21 cellular contexts compared by ENCODE assay signal in genomic region chr2:112189001-112189556, GRCh38. TPM values are rescaled to one million over a fixed set of nuclear protein-coding genes. Genes with fewer than 3 reads are reported as not detected.
DNase-seq lines count a peak whose midpoint lies in the region; ATAC-seq and TF ChIP-seq lines count a peak whose summit lies in the region.
"Had no signal": no experiment of that assay in that cellular context is flagged by ENCODE, and none has a peak within 500 bp of the region (broad histone marks: within the 10 kb centered on the region; RNA-seq: fewer than 3 reads in every experiment).

No MANE protein-coding gene starts in this region.

- peak overlapping the region; percentile 77 for H3K4me3 ChIP-seq in CD4-positive, CD25-positive, alpha-beta regulatory T cell (ENCODE audit: low read depth, low read length)
- H3K4me3 ChIP-seq in CD8-positive, alpha-beta T cell (ENCODE audit: low read depth, low read length) = no peak overlapping the region
- no peak overlapping the region for H3K4me3 ChIP-seq in MM.1S (ENCODE audit: low read length)
- H3K4me3 ChIP-seq: left lung, MG63, mucosa of descending colon, right atrium auricular region had no signal

- H3K9me2 ChIP-seq in MM.1S (replicated peaks; ENCODE audit: insufficient read depth, low read length) = no peaks in the 10 kb centered on the region

- H3K36me3 ChIP-seq in CD4-positive, CD25-positive, alpha-beta regulatory T cell (ENCODE audit: control insufficient read depth, insufficient read depth, low read length) = peaks cover 20% of the 10 kb centered on the region
- H3K36me3 ChIP-seq in CD8-positive, alpha-beta T cell (ENCODE audit: insufficient read depth, low read length) = no peaks in the 10 kb centered on the region
- H3K36me3 ChIP-seq in MM.1S (replicated peaks; ENCODE audit: insufficient read depth, low read length) = no peaks in the 10 kb centered on the region
- H3K36me3 ChIP-seq: BE2C, left lung, MG63, right atrium auricular region had no signal

- no peak overlapping the region for H3K9ac ChIP-seq in MM.1S (ENCODE audit: low read length)

- POLR2A ChIA-PET in CD8-positive, alpha-beta T cell (lab: Charles Lee) = interaction anchor here (0.6 to 1.2 kb wide), 6 partner anchors 9 to 292 kb away, joined by 3 to 4 read pairs (median 3); partner anchors contain the start of genes ZC3H6 and ZC3H8

- peak overlapping the region in 3 of 4 donors; percentile 58 to 80 (median 72) for H3K4me3 Mint-ChIP-seq in CD4-positive, CD25-positive, alpha-beta regulatory T cell
- H3K4me3 Mint-ChIP-seq in CD8-positive, alpha-beta T cell = peak overlapping the region; percentile 59
- peak overlapping the region; percentile 31 for H3K4me3 Mint-ChIP-seq in activated T-helper 1 cell treated with anti-CD3 and anti-CD28 coated beads, Interleukin-12 subunit alpha, Interleukin-12 subunit beta, Interleukin-2, Interleukin-4 antibody, amounts not matched to agents 30 ng/mL and 10 ng/mL and 1 ng/mL, durations not matched to agents 14 hours and 24 hours and 36 hours
- H3K4me3 Mint-ChIP-seq in memory B cell = no peak overlapping the region

- H3K4me2 ChIP-seq in MM.1S (ENCODE audit: low read depth, low read length) = no peak overlapping the region

- ATAC-seq in CD4-positive, CD25-positive, alpha-beta regulatory T cell (ENCODE audit: low read depth in 2 of 2) = no peak
- ATAC-seq in CD8-positive, alpha-beta T cell = no peak
- ATAC-seq in memory B cell (ENCODE audit: low read depth) = no peak
- ATAC-seq in HG02798 (IDR thresholded peaks at IDR 0.05; ENCODE audit: poor library complexity, unreplicated experiment) = no peak
- ATAC-seq: HepG2 had no signal

- H3K27ac Mint-ChIP-seq in CD4-positive, CD25-positive, alpha-beta regulatory T cell = peak overlapping the region; percentile 92 to 99 (median 98)
- peak overlapping the region; percentile 100 for H3K27ac Mint-ChIP-seq in CD8-positive, alpha-beta T cell
- peak overlapping the region; percentile 94 for H3K27ac Mint-ChIP-seq in activated T-helper 1 cell treated with anti-CD3 and anti-CD28 coated beads, Interleukin-12 subunit alpha, Interleukin-12 subunit beta, Interleukin-2, Interleukin-4 antibody, amounts not matched to agents 30 ng/mL and 10 ng/mL and 1 ng/mL, durations not matched to agents 14 hours and 24 hours and 36 hours
- H3K27ac Mint-ChIP-seq in memory B cell = peak overlapping the region; percentile 89

- peaks cover 25% of the 10 kb centered on the region for H3K36me3 Mint-ChIP-seq in CD4-positive, CD25-positive, alpha-beta regulatory T cell
- H3K36me3 Mint-ChIP-seq in CD8-positive, alpha-beta T cell = no peaks in the 10 kb centered on the region
- H3K36me3 Mint-ChIP-seq in activated T-helper 1 cell treated with anti-CD3 and anti-CD28 coated beads, Interleukin-12 subunit alpha, Interleukin-12 subunit beta, Interleukin-2, Interleukin-4 antibody, amounts not matched to agents 30 ng/mL and 10 ng/mL and 1 ng/mL, durations not matched to agents 14 hours and 24 hours and 36 hours (ENCODE audit: low read depth) = peaks cover 52% of the 10 kb centered on the region
- H3K36me3 Mint-ChIP-seq in memory B cell = no peaks in the 10 kb centered on the region

- H3K79me2 ChIP-seq in MM.1S (ENCODE audit: low read length) = no peaks in the 10 kb centered on the region

- H3K27ac ChIP-seq in CD4-positive, CD25-positive, alpha-beta regulatory T cell (ENCODE audit: insufficient read depth, low read length, poor library complexity, severe bottlenecking) = peak overlapping the region; percentile 92
- H3K27ac ChIP-seq in CD8-positive, alpha-beta T cell (ENCODE audit: low read depth, low read length) = peak overlapping the region; percentile 72
- no peak overlapping the region for H3K27ac ChIP-seq in MM.1S (ENCODE audit: low read length)
- H3K27ac ChIP-seq: left lung, right atrium auricular region, RWPE1 had no signal

- no peaks in the 10 kb centered on the region for H3K9me3 ChIP-seq in CD4-positive, CD25-positive, alpha-beta regulatory T cell (ENCODE audit: control insufficient read depth in 2 of 2, low read length in 2 of 2)
- no peaks in the 10 kb centered on the region for H3K9me3 ChIP-seq in CD8-positive, alpha-beta T cell (ENCODE audit: low read length)
- H3K9me3 ChIP-seq in MM.1S (replicated peaks; ENCODE audit: insufficient read depth, low read length) = no peaks in the 10 kb centered on the region
- H3K9me3 ChIP-seq: BE2C, left lung, MG63, mucosa of descending colon, right atrium auricular region had no signal

- intact Hi-C loops in CD8-positive, alpha-beta T cell (cut with DNase I, micrococcal nuclease) = loop anchor here (2.0 to 10.0 kb wide), 5 partner anchors 66 to 986 kb away; partner anchors contain the start of genes TMEM87B (in 2 of the 2), CHCHD5 (in 1 of the 2), POLR1B (in 1 of the 2) and PSD4 (in 1 of the 2)
- intact Hi-C loops in activated T-helper 1 cell treated with anti-CD3 and anti-CD28 coated beads, Interleukin-12 subunit alpha, Interleukin-12 subunit beta, Interleukin-2, Interleukin-4 antibody, amounts not matched to agents 30 ng/mL and 10 ng/mL and 1 ng/mL, durations not matched to agents 14 hours and 24 hours and 36 hours (cut with micrococcal nuclease) = loop anchor here (2.0 to 10.0 kb wide), 8 partner anchors 16 to 393 kb away; partner anchors contain the start of genes ANAPC1, CHCHD5, POLR1B and TTL

- H4K20me1 ChIP-seq in MM.1S (ENCODE audit: insufficient read depth, low read length) = no peaks in the 10 kb centered on the region

- no peaks in the 10 kb centered on the region for H3F3A ChIP-seq in MM.1S (ENCODE audit: insufficient read depth, low read length)

- peaks cover 30 to 89% (median 64%) of the 10 kb centered on the region in 4 donors for H3K4me1 Mint-ChIP-seq in CD4-positive, CD25-positive, alpha-beta regulatory T cell
- H3K4me1 Mint-ChIP-seq in CD8-positive, alpha-beta T cell (ENCODE audit: low read depth) = peaks cover 54% of the 10 kb centered on the region
- H3K4me1 Mint-ChIP-seq in activated T-helper 1 cell treated with anti-CD3 and anti-CD28 coated beads, Interleukin-12 subunit alpha, Interleukin-12 subunit beta, Interleukin-2, Interleukin-4 antibody, amounts not matched to agents 30 ng/mL and 10 ng/mL and 1 ng/mL, durations not matched to agents 14 hours and 24 hours and 36 hours (ENCODE audit: low read depth) = peaks cover 67% of the 10 kb centered on the region
- peaks cover 17% of the 10 kb centered on the region for H3K4me1 Mint-ChIP-seq in memory B cell

- H2AFZ ChIP-seq in MM.1S (ENCODE audit: low read length) = no peak overlapping the region

- DNase-seq in CD4-positive, CD25-positive, alpha-beta regulatory T cell = no peak
- no peak for DNase-seq in CD8-positive, alpha-beta T cell
- DNase-seq in activated T-helper 1 cell treated with anti-CD3 and anti-CD28 coated beads, Interleukin-12 subunit alpha, Interleukin-12 subunit beta, Interleukin-2, Interleukin-4 antibody, amounts not matched to agents 30 ng/mL and 10 ng/mL and 1 ng/mL, durations not matched to agents 14 hours and 24 hours and 36 hours (ENCODE audit: low spot score) = no peak
- DNase-seq in memory B cell (ENCODE audit: low spot score in 2 of 2) = no peak
- no peak for DNase-seq in DMS53 treated with DMSO at 0.1 percent for 48 hours (lab: John Stamatoyannopoulos, UW; ENCODE audit: unreplicated experiment)
- DNase-seq in MM.1S = no peak
- DNase-seq: BE2C; DMS 273 treated with DMSO at 0.1 percent for 48 hours; effector CD8-positive, alpha-beta T cell; GDM1; H7; left lung; MG63; mucosa of descending colon; NCI-H1694 treated with DMSO at 0.1 percent for 48 hours; nucleus accumbens; SW 1271 had no signal

- CTCF ChIA-PET in CD8-positive, alpha-beta T cell (lab: Charles Lee) = interaction anchor here (1.6 kb wide), 1 partner anchor 15 kb away, joined by 4 read pairs; no protein-coding TSS in a partner anchor

- TF ChIP-seq CTCF in CD8-positive, alpha-beta T cell (IDR thresholded peaks at IDR 0.05) = no peak
- TF ChIP-seq CTCF in MM.1S (IDR thresholded peaks at IDR 0.05; ENCODE audit: low read length) = no peak

- no peaks in the 10 kb centered on the region for H3K27me3 ChIP-seq in CD4-positive, CD25-positive, alpha-beta regulatory T cell (ENCODE audit: control insufficient read depth, insufficient read depth, low read length)
- H3K27me3 ChIP-seq in CD8-positive, alpha-beta T cell (ENCODE audit: insufficient read depth, low read length) = no peaks in the 10 kb centered on the region
- no peaks in the 10 kb centered on the region for H3K27me3 ChIP-seq in MM.1S (replicated peaks; ENCODE audit: insufficient read depth, low read length)
- H3K27me3 ChIP-seq: BE2C, left lung, MG63, right atrium auricular region had no signal

- no peaks in the 10 kb centered on the region for H3K27me3 Mint-ChIP-seq in CD4-positive, CD25-positive, alpha-beta regulatory T cell
- no peaks in the 10 kb centered on the region for H3K27me3 Mint-ChIP-seq in CD8-positive, alpha-beta T cell (ENCODE audit: low read depth)
- no peaks in the 10 kb centered on the region for H3K27me3 Mint-ChIP-seq in activated T-helper 1 cell treated with anti-CD3 and anti-CD28 coated beads, Interleukin-12 subunit alpha, Interleukin-12 subunit beta, Interleukin-2, Interleukin-4 antibody, amounts not matched to agents 30 ng/mL and 10 ng/mL and 1 ng/mL, durations not matched to agents 14 hours and 24 hours and 36 hours (ENCODE audit: insufficient read depth)
- no peaks in the 10 kb centered on the region for H3K27me3 Mint-ChIP-seq in memory B cell

- no peaks in the 10 kb centered on the region for H3K9me3 Mint-ChIP-seq in CD4-positive, CD25-positive, alpha-beta regulatory T cell
- no peaks in the 10 kb centered on the region for H3K9me3 Mint-ChIP-seq in CD8-positive, alpha-beta T cell
- no peaks in the 10 kb centered on the region for H3K9me3 Mint-ChIP-seq in activated T-helper 1 cell treated with anti-CD3 and anti-CD28 coated beads, Interleukin-12 subunit alpha, Interleukin-12 subunit beta, Interleukin-2, Interleukin-4 antibody, amounts not matched to agents 30 ng/mL and 10 ng/mL and 1 ng/mL, durations not matched to agents 14 hours and 24 hours and 36 hours
- H3K9me3 Mint-ChIP-seq in memory B cell = no peaks in the 10 kb centered on the region

- H3K4me1 ChIP-seq in CD4-positive, CD25-positive, alpha-beta regulatory T cell (ENCODE audit: control insufficient read depth, insufficient read depth, low read length, poor library complexity, severe bottlenecking) = peaks cover 70% of the 10 kb centered on the region
- H3K4me1 ChIP-seq in CD8-positive, alpha-beta T cell (ENCODE audit: insufficient read depth, low read length) = peaks cover 29% of the 10 kb centered on the region
- H3K4me1 ChIP-seq in MM.1S (ENCODE audit: low read length) = no peaks in the 10 kb centered on the region
- H3K4me1 ChIP-seq: BE2C, left lung, right atrium auricular region had no signal

RNA-seq across cellular contexts. Expression of gene FBLN7, which starts 50.9 kb away (rescaled TPM):
- 19.3 TPM for total RNA-seq in CD4-positive, CD25-positive, alpha-beta regulatory T cell
- 10 to 100 TPM; 29.9 to 40.2 (median 36.5) TPM for polyA plus RNA-seq in CD4-positive, CD25-positive, alpha-beta regulatory T cell
- 1 to 10 TPM; 2.1 to 2.5 TPM for total RNA-seq in CD8-positive, alpha-beta T cell
- 26.4 and 29.6 TPM in 2 replicates for total RNA-seq in activated T-helper 1 cell treated with anti-CD3 and anti-CD28 coated beads, Interleukin-12 subunit alpha, Interleukin-12 subunit beta, Interleukin-2, Interleukin-4 antibody, amounts not matched to agents 30 ng/mL and 10 ng/mL and 1 ng/mL, durations not matched to agents 14 hours and 24 hours and 36 hours
